Comparison of ENCODE assay signal across 14 cellular contexts in genomic region chr1:208855403-208855802, GRCh38.
DNase-seq lines count a peak whose midpoint lies in the region; ATAC-seq and TF ChIP-seq lines count a peak whose summit lies in the region.
"Had no signal": no experiment of that assay in that cellular context is flagged by ENCODE, and none has a peak within 500 bp of the region (broad histone marks: within the 10 kb centered on the region; RNA-seq: fewer than 3 reads in every experiment).

No MANE protein-coding gene starts in this region.

- 86 to 88% methylated on average over 1 of the region's 1 CpG for WGBS in heart right ventricle, 2 donors

- H3K9me3 ChIP-seq in heart right ventricle = no peaks in the 10 kb centered on the region
- H3K9me3 ChIP-seq in T-helper 17 cell (ENCODE audit: control insufficient read depth, low read length, poor library complexity, severe bottlenecking) = no peaks in the 10 kb centered on the region
- H3K9me3 ChIP-seq: BLaER1 treated with 17β-estradiol and CSF1 and Interleukin-3, amounts not matched to agents 10 nM and 100 nM had no signal

- no peaks in the 10 kb centered on the region for H3K4me1 Mint-ChIP-seq in T-helper 17 cell

- H3K27me3 Mint-ChIP-seq in T-helper 17 cell = no peaks in the 10 kb centered on the region
- H3K27me3 Mint-ChIP-seq: effector memory CD8-positive, alpha-beta T cell had no signal

- TF ChIP-seq CTCF in heart right ventricle (IDR thresholded peaks at IDR 0.05) = no peak

- ATAC-seq in GM18519 (IDR thresholded peaks at IDR 0.05; ENCODE audit: low FRiP score, unreplicated experiment) = peak; percentile 91
- ATAC-seq in GM19438 (IDR thresholded peaks at IDR 0.05; ENCODE audit: low read depth, unreplicated experiment) = peak; percentile 73
- peak; percentile 62 for ATAC-seq in HG02678 (IDR thresholded peaks at IDR 0.05; ENCODE audit: unreplicated experiment)
- ATAC-seq in HG03521 (IDR thresholded peaks at IDR 0.05; ENCODE audit: unreplicated experiment) = peak; percentile 72
- no peak for ATAC-seq in heart right ventricle
- ATAC-seq in T-helper 17 cell = no peak
- ATAC-seq: effector memory CD8-positive, alpha-beta T cell had no signal

- no peak overlapping the region for H3K4me3 ChIP-seq in heart right ventricle
- H3K4me3 ChIP-seq: BLaER1 treated with 17β-estradiol and CSF1 and Interleukin-3, amounts not matched to agents 10 nM and 100 nM; smooth muscle cell had no signal

- intact Hi-C loops in heart right ventricle (cut with DNase I) = no loop called here

- no peaks in the 10 kb centered on the region for H3K36me3 ChIP-seq in heart right ventricle
- H3K36me3 ChIP-seq: BLaER1 treated with 17β-estradiol and CSF1 and Interleukin-3, amounts not matched to agents 10 nM and 100 nM had no signal

- H3K4me3 Mint-ChIP-seq in T-helper 17 cell = no peak overlapping the region
- H3K4me3 Mint-ChIP-seq: effector memory CD8-positive, alpha-beta T cell had no signal

- H3K36me3 Mint-ChIP-seq in T-helper 17 cell (ENCODE audit: low read depth) = peaks cover 3% of the 10 kb centered on the region

- no peaks in the 10 kb centered on the region for H3K4me1 ChIP-seq in heart right ventricle

- H3K27ac Mint-ChIP-seq in T-helper 17 cell = no peak overlapping the region
- H3K27ac Mint-ChIP-seq: effector memory CD8-positive, alpha-beta T cell had no signal

- H3K27ac ChIP-seq in heart right ventricle = no peak overlapping the region
- H3K27ac ChIP-seq: BLaER1 treated with 17β-estradiol and CSF1 and Interleukin-3, amounts not matched to agents 10 nM and 100 nM had no signal

- no peak for DNase-seq in stimulated activated CD4-positive, alpha-beta T cell treated with anti-CD3 and anti-CD28 coated beads, Interleukin-15, amount 100 ng/mL, for 24 hours
- DNase-seq in heart right ventricle (no peak), T-helper 17 cell (no peak)
- DNase-seq in NK-92 treated with Interleukin-12 subunit alpha and Interleukin-12 subunit beta, amount 100 ng/mL, for 24 hours (lab: John Stamatoyannopoulos, UW) = no peak
- DNase-seq: activated gamma-delta T cell; effector memory CD8-positive, alpha-beta T cell; NCI-H226; T-helper 1 cell had no signal

- H3K27me3 ChIP-seq in heart right ventricle = no peaks in the 10 kb centered on the region
- H3K27me3 ChIP-seq: BLaER1 treated with 17β-estradiol and CSF1 and Interleukin-3, amounts not matched to agents 10 nM and 100 nM had no signal

Comparison
In these comparisons a context has a peak if more than half of its experiments do, and no peak if none do; other contexts are left out.
1. ATAC-seq: peak in GM18519 (single experiment), GM19438 (single experiment), HG02678 (single experiment) and HG03521 (single experiment); none in heart right ventricle (0 of 8) and T-helper 17 cell (single experiment).